Comparison of ENCODE assay signal across 15 cellular contexts in the genomic region with DNA sequence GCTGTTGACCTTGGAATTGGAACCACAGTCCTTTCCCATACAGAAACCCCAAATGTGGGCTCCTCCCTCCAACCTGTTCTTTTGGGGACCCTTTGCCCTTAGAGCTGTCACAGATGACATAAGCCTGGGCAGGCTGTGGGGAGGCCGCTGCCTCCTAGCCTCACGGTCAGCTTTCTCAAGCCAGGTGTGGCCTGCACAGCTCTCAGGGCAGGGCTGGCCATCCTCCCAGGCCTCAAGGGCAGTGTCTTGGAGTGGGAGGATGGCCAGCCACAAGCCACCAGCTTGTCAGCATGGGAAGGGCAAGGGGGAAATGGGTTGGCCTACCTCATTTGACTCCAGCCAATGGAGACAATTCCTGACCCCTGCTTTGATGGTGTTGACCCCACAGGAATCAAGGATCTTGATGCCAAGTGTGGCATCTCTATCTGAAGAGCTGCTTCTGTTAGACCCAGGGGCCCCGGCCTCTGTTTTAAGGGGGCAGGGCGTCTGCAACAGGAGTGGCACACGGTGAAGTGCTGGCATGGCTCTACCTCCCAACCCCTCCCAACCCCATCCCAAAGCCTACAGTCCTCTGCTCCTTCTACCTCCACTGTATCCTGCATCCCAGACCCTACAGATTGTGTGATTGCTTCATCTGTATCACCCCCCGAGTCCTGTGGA. TPM values are rescaled to one million over a fixed set of nuclear protein-coding genes. Genes with fewer than 3 reads are reported as not detected.
"Had no signal": no experiment of that assay in that cellular context is flagged by ENCODE, and none has a peak within 500 bp of the region (broad histone marks: within the 10 kb centered on the region; RNA-seq: fewer than 3 reads in every experiment).

No MANE protein-coding gene starts in this region.

- H3K27me3 Mint-ChIP-seq: activated CD4-positive, alpha-beta T cell treated with anti-CD3 and anti-CD28 coated beads for 36 hours had no signal

- DNase-seq: activated CD4-positive, alpha-beta T cell treated with anti-CD3 and anti-CD28 coated beads for 36 hours; activated effector memory CD4-positive, alpha-beta T cell treated with Interleukin-2 at 50 U/mL for 16 hours; activated naive CD4-positive, alpha-beta T cell treated with anti-CD3 and anti-CD28 coated beads, Interleukin-2, amount 50 U/mL, for 16 hours; activated T-cell treated with anti-CD3 and anti-CD28 coated beads, Interleukin-2, amount 50 U/mL, for 4 hours; central memory CD4-positive, alpha-beta T cell; foreskin melanocyte; nephron progenitor cell; occipital lobe; stimulated activated CD4-positive, alpha-beta T cell treated with anti-CD3 and anti-CD28 coated beads, Interleukin-12 subunit alpha, Interleukin-12 subunit beta, amount 100 ng/mL, for 4 hours; stimulated activated CD4-positive, alpha-beta T cell treated with anti-CD3 and anti-CD28 coated beads, Interleukin-2, amount 100 ng/mL, for 24 hours; T-helper 2 cell; uterus had no signal

- H3K27me3 ChIP-seq: thyroid gland, uterus had no signal

- H3K4me1 Mint-ChIP-seq: activated CD4-positive, alpha-beta T cell treated with anti-CD3 and anti-CD28 coated beads for 36 hours had no signal

- H3K27ac ChIP-seq: coronary artery, thyroid gland, uterus had no signal

- H3K9me3 ChIP-seq: thyroid gland, uterus had no signal

- H3K4me1 ChIP-seq: uterus had no signal

- ATAC-seq: activated CD4-positive, alpha-beta T cell treated with anti-CD3 and anti-CD28 coated beads for 36 hours; activated T-cell treated with anti-CD3 and anti-CD28 coated beads, Interleukin-2, amount 50 U/mL, for 4 hours had no signal

- H3K4me3 Mint-ChIP-seq: activated CD4-positive, alpha-beta memory T cell treated with anti-CD3 and anti-CD28 coated beads for 36 hours; activated CD4-positive, alpha-beta T cell treated with anti-CD3 and anti-CD28 coated beads for 36 hours; activated T-cell treated with anti-CD3 and anti-CD28 coated beads, Interleukin-2, amount 50 U/mL, for 4 hours; nephron progenitor cell had no signal

- H3K4me3 ChIP-seq: coronary artery, thyroid gland, uterus had no signal

- H3K36me3 Mint-ChIP-seq: activated CD4-positive, alpha-beta memory T cell treated with anti-CD3 and anti-CD28 coated beads for 36 hours had no signal

- H3K27ac Mint-ChIP-seq: activated CD4-positive, alpha-beta memory T cell treated with anti-CD3 and anti-CD28 coated beads for 36 hours; activated CD4-positive, alpha-beta T cell treated with anti-CD3 and anti-CD28 coated beads for 36 hours; nephron progenitor cell had no signal

- H3K36me3 ChIP-seq: uterus had no signal

- H3K9me3 Mint-ChIP-seq: activated CD4-positive, alpha-beta memory T cell treated with anti-CD3 and anti-CD28 coated beads for 36 hours; activated T-cell treated with anti-CD3 and anti-CD28 coated beads, Interleukin-2, amount 50 U/mL, for 4 hours; nephron progenitor cell had no signal

RNA-seq across cellular contexts. Expression of gene NFATC4, which starts 50.0 kb away (rescaled TPM):
- total RNA-seq: activated CD4-positive, alpha-beta memory T cell treated with anti-CD3 and anti-CD28 coated beads for 36 hours had no signal
